In the genomic region with DNA sequence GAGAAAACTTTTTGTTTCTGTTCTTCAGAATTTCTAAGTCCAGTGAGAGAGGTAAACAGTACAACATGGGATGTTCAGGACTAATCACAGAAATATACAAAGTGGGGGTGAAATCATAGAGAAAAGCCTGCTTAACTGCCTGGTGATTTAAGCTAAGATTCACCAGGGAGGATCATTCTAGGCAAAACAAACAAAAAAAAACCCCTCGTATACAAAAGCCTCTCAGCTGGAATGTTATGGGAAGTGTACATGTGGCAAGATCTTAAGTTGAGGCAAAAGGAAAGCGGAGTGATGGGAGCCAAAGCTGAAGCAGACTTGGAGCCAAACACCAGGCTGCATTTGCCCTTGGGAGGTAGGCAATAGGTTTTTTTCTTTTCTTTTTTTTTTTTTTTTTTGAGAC, we compare ENCODE assay signal across 20 cellular contexts. TPM values are rescaled to one million over a fixed set of nuclear protein-coding genes. Genes with fewer than 3 reads are reported as not detected.
DNase-seq lines count a peak whose midpoint lies in the region; ATAC-seq and TF ChIP-seq lines count a peak whose summit lies in the region.
"Had no signal": no experiment of that assay in that cellular context is flagged by ENCODE, and none has a peak within 500 bp of the region (broad histone marks: within the 10 kb centered on the region; RNA-seq: fewer than 3 reads in every experiment).

No MANE protein-coding gene starts in this region.

- H3K27me3 ChIP-seq in osteoblast (ENCODE audit: insufficient read depth, low read length): no peaks in the 10 kb centered on the region
- no peaks in the 10 kb centered on the region for H3K27me3 ChIP-seq in right atrium auricular region

- H3K4me3 Mint-ChIP-seq in endothelial cell (ENCODE audit: unreplicated experiment): peak overlapping the region; percentile 60
- H3K4me3 Mint-ChIP-seq: CD8-positive, alpha-beta T cell had no signal

- peak overlapping the region; percentile 76 for H3K27ac Mint-ChIP-seq in endothelial cell (ENCODE audit: unreplicated experiment)
- H3K27ac Mint-ChIP-seq: CD8-positive, alpha-beta T cell had no signal

- H3K4me1 ChIP-seq in osteoblast (ENCODE audit: insufficient read depth, low read length): peaks cover 20% of the 10 kb centered on the region
- peaks cover 0 to 26% of the 10 kb centered on the region in 2 donors for H3K4me1 ChIP-seq in right atrium auricular region

- peaks cover 2% of the 10 kb centered on the region for H3K27me3 Mint-ChIP-seq in endothelial cell (ENCODE audit: unreplicated experiment)

- no peak overlapping the region for H3K4me2 ChIP-seq in osteoblast (ENCODE audit: insufficient read depth, low read length)
- H3K4me2 ChIP-seq: A549 had no signal

- no peak for ATAC-seq in GM18517 (IDR thresholded peaks at IDR 0.05; ENCODE audit: unreplicated experiment)
- ATAC-seq: A549; CD8-positive, alpha-beta T cell; GM12878 had no signal

- peak overlapping the region; percentile 70 for H2AFZ ChIP-seq in osteoblast (ENCODE audit: low read length)
- H2AFZ ChIP-seq: GM23248 had no signal

- H3K9me3 ChIP-seq in osteoblast (ENCODE audit: low read depth, low read length): no peaks in the 10 kb centered on the region
- no peaks in the 10 kb centered on the region for H3K9me3 ChIP-seq in right atrium auricular region
- H3K9me3 ChIP-seq: A549 had no signal

- no peaks in the 10 kb centered on the region for H4K20me1 ChIP-seq in osteoblast (ENCODE audit: insufficient read depth, low read length)

- no peaks in the 10 kb centered on the region for H3K36me3 ChIP-seq in osteoblast (ENCODE audit: insufficient read depth, low read length)
- H3K36me3 ChIP-seq in right atrium auricular region: no peaks in the 10 kb centered on the region

- H3K27ac ChIP-seq in osteoblast (ENCODE audit: low read depth, low read length) (no peak overlapping the region), right atrium auricular region (no peak overlapping the region)
- H3K27ac ChIP-seq: 22Rv1, A549, GM23248, HL-60 had no signal

- H3K9me3 Mint-ChIP-seq in endothelial cell (ENCODE audit: unreplicated experiment): no peaks in the 10 kb centered on the region
- H3K9me3 Mint-ChIP-seq: CD8-positive, alpha-beta T cell had no signal

- peaks cover 52% of the 10 kb centered on the region for H3K4me1 Mint-ChIP-seq in endothelial cell (ENCODE audit: unreplicated experiment)

- no peaks in the 10 kb centered on the region for H3K36me3 Mint-ChIP-seq in endothelial cell (ENCODE audit: low read depth, unreplicated experiment)
- H3K36me3 Mint-ChIP-seq: CD8-positive, alpha-beta T cell had no signal

- DNase-seq in NCI-H2171 treated with DMSO at 0.1 percent for 48 hours (lab: John Stamatoyannopoulos, UW) (peak; percentile 21), NCI-H2171 (lab: John Stamatoyannopoulos, UW) (no peak), endothelial cell (ENCODE audit: low spot score) (no peak), osteoblast (ENCODE audit: insufficient read length, low spot score, missing footprints) (no peak), right atrium auricular region (ENCODE audit: low spot score) (no peak)
- DNase-seq in activated naive CD4-positive, alpha-beta T cell treated with anti-CD3 and anti-CD28 coated beads, Interleukin-2, amount 50 U/mL, for 16 hours: no peak
- DNase-seq: AML-193; Calu3; CD8-positive, alpha-beta T cell; DMS 273 treated with DMSO at 0.1 percent for 48 hours; DMS53; DND-41; EL; GM23248; HCEC 1CT had no signal

- H3K79me2 ChIP-seq in osteoblast (ENCODE audit: insufficient read depth, low read length): no peaks in the 10 kb centered on the region

- H3K4me3 ChIP-seq in osteoblast (ENCODE audit: insufficient read depth, low read length) (no peak overlapping the region), right atrium auricular region (no peak overlapping the region)
- H3K4me3 ChIP-seq: A549, GM12878, GM23248 had no signal

- TF ChIP-seq CTCF in endothelial cell (IDR thresholded peaks at IDR 0.05; ENCODE audit: unreplicated experiment) (no peak), osteoblast (IDR thresholded peaks at IDR 0.05; ENCODE audit: extremely low read depth, low read depth, low read length) (no peak), right atrium auricular region (IDR thresholded peaks at IDR 0.05) (no peak)

RNA-seq across cellular contexts. Expression of gene TJP1, which starts 40.0 kb away (rescaled TPM):
- total RNA-seq in endothelial cell (ENCODE audit: unreplicated experiment) (473 TPM), osteoblast (74.3 and 86.9 TPM in 2 replicates), right atrium auricular region (100 to 1,000 TPM in 1 of 2 donors, 10 to 100 TPM in 1; 86.9 to 110 TPM)
- total RNA-seq: CD8-positive, alpha-beta T cell had no signal
